Comparison of ENCODE assay signal across 1 cellular context in genomic region chr3:109445210-109445609, GRCh38.
TF ChIP-seq lines count a peak whose summit lies in the region.

No MANE protein-coding gene starts in this region.

TF ChIP-seq in GM23338, 12 proteins besides CTCF, POLR2A, EP300 and RAD21 (continued from another document):
- TF ChIP-seq ZNF462 (CRISPR knock-in tag; IDR thresholded peaks at IDR 0.05) (no peak), ZNF331 (CRISPR knock-in tag; IDR thresholded peaks at IDR 0.05; ENCODE audit: low read depth) (no peak), NANOG (IDR thresholded peaks at IDR 0.05; ENCODE audit: borderline replicate concordance) (no peak), EZH2 (IDR thresholded peaks at IDR 0.05; ENCODE audit: low read depth, unreplicated experiment) (no peak), CREB1 (CRISPR knock-in tag; IDR thresholded peaks at IDR 0.05; ENCODE audit: low read depth) (no peak), POLR2AphosphoS5 (IDR thresholded peaks at IDR 0.05; ENCODE audit: low read depth) (no peak), REST (IDR thresholded peaks at IDR 0.05; ENCODE audit: unreplicated experiment) (no peak)
